15 cellular contexts compared by ENCODE assay signal in genomic region chr1:225915538-225915991, GRCh38. TPM values are rescaled to one million over a fixed set of nuclear protein-coding genes. Genes with fewer than 3 reads are reported as not detected.
A peak's percentile ranks its signal among the peaks of the same experiment; 100 is the strongest.
DNase-seq lines count a peak whose midpoint lies in the region; ATAC-seq and TF ChIP-seq lines count a peak whose summit lies in the region.
"Had no signal": no experiment of that assay in that cellular context is flagged by ENCODE, and none has a peak within 500 bp of the region (broad histone marks: within the 10 kb centered on the region; RNA-seq: fewer than 3 reads in every experiment).

No MANE protein-coding gene starts in this region.

- H3K27me3 ChIP-seq in WERI-Rb-1 (ENCODE audit: insufficient read depth, low read depth, severe bottlenecking): no peaks in the 10 kb centered on the region
- H3K27me3 ChIP-seq: body of pancreas had no signal

- no peaks in the 10 kb centered on the region for H3K9me3 ChIP-seq in WERI-Rb-1 (ENCODE audit: severe bottlenecking)
- H3K9me3 ChIP-seq: body of pancreas had no signal

- peaks cover 6% of the 10 kb centered on the region for H3K4me1 Mint-ChIP-seq in mesothelial cell of epicardium

- DNase-seq in NCI-H1417 (lab: John Stamatoyannopoulos, UW) (peak; percentile 28 to 86 (median 61)), NCI-H1417 treated with DMSO at 0.1 percent for 48 hours (lab: John Stamatoyannopoulos, UW) (no peak), NCI-H1694 (lab: John Stamatoyannopoulos, UW) (peak; percentile 83), WERI-Rb-1 (peak; percentile 15), mesothelial cell of epicardium (ENCODE audit: low spot score in 2 of 2, unreplicated experiment in 2 of 2) (no peak), hepatic stellate cell (ENCODE audit: low spot score) (no peak)
- no peak for DNase-seq in NK-92 treated with Interleukin-12 subunit alpha and Interleukin-12 subunit beta, amount 100 ng/mL, for 24 hours (lab: John Stamatoyannopoulos, UW)
- DNase-seq: activated CD4-positive, alpha-beta memory T cell treated with anti-CD3 and anti-CD28 coated beads for 36 hours; body of pancreas; foreskin melanocyte; SIG-M5 had no signal

- no peak overlapping the region for H3K4me3 Mint-ChIP-seq in mesothelial cell of epicardium
- H3K4me3 Mint-ChIP-seq: activated CD4-positive, alpha-beta memory T cell treated with anti-CD3 and anti-CD28 coated beads for 36 hours had no signal

- peaks cover 24% of the 10 kb centered on the region for H3K36me3 Mint-ChIP-seq in mesothelial cell of epicardium

- no peak overlapping the region for H3K27ac ChIP-seq in WERI-Rb-1
- H3K27ac ChIP-seq: body of pancreas had no signal

- no peak overlapping the region for H3K4me3 ChIP-seq in WERI-Rb-1 (ENCODE audit: low read depth, low read length)
- H3K4me3 ChIP-seq: body of pancreas had no signal

- H3K9me3 Mint-ChIP-seq in mesothelial cell of epicardium: no peaks in the 10 kb centered on the region
- H3K9me3 Mint-ChIP-seq: activated CD4-positive, alpha-beta memory T cell treated with anti-CD3 and anti-CD28 coated beads for 36 hours; activated T-helper 2 cell treated with anti-CD3 and anti-CD28 coated beads, Interferon-gamma antibody, Interleukin-2, Interleukin-4, amounts not matched to agents 10 μg/mL and 5 μg/mL and 100 μg/mL, durations not matched to agents 14 hours and 24 hours and 36 hours had no signal

- TF ChIP-seq CTCF in WERI-Rb-1 (IDR thresholded peaks at IDR 0.05; ENCODE audit: low read depth, low read length) (no peak), mesothelial cell of epicardium (IDR thresholded peaks at IDR 0.05; ENCODE audit: unreplicated experiment) (no peak)

- H3K27ac Mint-ChIP-seq in mesothelial cell of epicardium: peak overlapping the region; percentile 64
- H3K27ac Mint-ChIP-seq: activated CD4-positive, alpha-beta memory T cell treated with anti-CD3 and anti-CD28 coated beads for 36 hours; activated T-helper 2 cell treated with anti-CD3 and anti-CD28 coated beads, Interferon-gamma antibody, Interleukin-2, Interleukin-4, amounts not matched to agents 10 μg/mL and 5 μg/mL and 100 μg/mL, durations not matched to agents 14 hours and 24 hours and 36 hours had no signal

- peaks cover 6% of the 10 kb centered on the region for H3K27me3 Mint-ChIP-seq in mesothelial cell of epicardium (ENCODE audit: low read depth)
- H3K27me3 Mint-ChIP-seq: activated CD4-positive, alpha-beta memory T cell treated with anti-CD3 and anti-CD28 coated beads for 36 hours had no signal

- ATAC-seq in HG02852 (IDR thresholded peaks at IDR 0.05; ENCODE audit: unreplicated experiment): no peak
- ATAC-seq: body of pancreas had no signal

- H3K36me3 ChIP-seq in WERI-Rb-1: no peaks in the 10 kb centered on the region; the same call in 1 of the 2 replicates

RNA-seq across cellular contexts. Expression of gene PYCR2, which starts 8.5 kb away (rescaled TPM):
- 36.6 to 38.9 TPM (median 37.0 TPM) in 3 replicates for total RNA-seq in mesothelial cell of epicardium

RNA-seq across cellular contexts. Expression of gene LEFTY2, which starts 25.5 kb away (rescaled TPM):
- 0.38 to 0.74 TPM (median 0.57 TPM) in 3 replicates for total RNA-seq in mesothelial cell of epicardium
- total RNA-seq: A172; activated CD4-positive, alpha-beta memory T cell treated with anti-CD3 and anti-CD28 coated beads for 36 hours; activated T-helper 2 cell treated with anti-CD3 and anti-CD28 coated beads, Interferon-gamma antibody, Interleukin-2, Interleukin-4, amounts not matched to agents 10 μg/mL and 5 μg/mL and 100 μg/mL, durations not matched to agents 14 hours and 24 hours and 36 hours had no signal

RNA-seq across cellular contexts. Expression of gene LEFTY1, which starts 26.6 kb away (rescaled TPM):
- total RNA-seq in mesothelial cell of epicardium: 1.6 to 1.7 TPM (median 1.6 TPM) in 3 replicates
- total RNA-seq: A172; activated T-helper 2 cell treated with anti-CD3 and anti-CD28 coated beads, Interferon-gamma antibody, Interleukin-2, Interleukin-4, amounts not matched to agents 10 μg/mL and 5 μg/mL and 100 μg/mL, durations not matched to agents 14 hours and 24 hours and 36 hours; mesenteric fat pad had no signal

RNA-seq across cellular contexts. Expression of gene TMEM63A, which starts 33.4 kb away (rescaled TPM):
- total RNA-seq in mesothelial cell of epicardium: 75.7 to 81.5 TPM (median 78.4 TPM) in 3 replicates

Comparison
In these comparisons a context has a peak if more than half of its experiments do, and no peak if none do; other contexts are left out.
1. DNase-seq: peak in NCI-H1417 (3 of 3), NCI-H1694 (single experiment) and WERI-Rb-1 (single experiment); none in NCI-H1417 treated with DMSO at 0.1 percent for 48 hours (single experiment), mesothelial cell of epicardium (0 of 2), hepatic stellate cell (single experiment) and NK-92 treated with Interleukin-12 subunit alpha and Interleukin-12 subunit beta, amount 100 ng/mL, for 24 hours (single experiment).